ENCODE assay signal across 19 cellular contexts in the genomic region with DNA sequence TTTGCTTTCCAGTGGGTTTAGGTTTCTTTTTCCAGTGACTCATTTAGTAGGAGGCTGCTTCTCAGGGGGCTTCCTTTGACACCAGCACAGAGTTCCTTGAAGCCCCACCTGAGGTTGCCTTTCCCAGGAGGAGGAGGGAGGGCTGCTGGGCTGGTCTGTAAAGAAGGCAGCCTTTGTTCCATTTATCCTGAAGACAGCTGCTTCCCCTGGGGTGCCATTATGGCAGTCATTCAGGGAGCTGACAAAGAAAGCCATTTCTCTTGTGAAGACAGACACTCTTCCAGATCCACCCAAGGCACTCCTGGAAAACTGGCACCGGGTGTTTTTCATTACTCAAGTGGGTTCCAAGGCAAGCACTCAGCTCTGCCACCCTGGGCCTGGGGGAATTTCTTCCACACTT.
"Had no signal": no experiment of that assay in that cellular context is flagged by ENCODE, and none has a peak within 500 bp of the region (broad histone marks: within the 10 kb centered on the region; RNA-seq: fewer than 3 reads in every experiment).

No MANE protein-coding gene starts in this region.

- H3K4me3 ChIP-seq: coronary artery, esophagus muscularis mucosa, gastrocnemius medialis, left ventricle myocardium inferior, lower lobe of right lung, psoas muscle, sigmoid colon, skin epidermis, suprapubic skin, thyroid gland, upper lobe of left lung, uterus had no signal

- H3K36me3 ChIP-seq: esophagus muscularis mucosa, gastrocnemius medialis, lower lobe of right lung, neutrophil, sigmoid colon, suprapubic skin, thyroid gland, upper lobe of left lung, uterus had no signal

- ATAC-seq: gastrocnemius medialis; lower lobe of right lung; natural killer cell treated with Interleukin-12 subunit alpha and Interleukin-12 subunit beta and Interleukin-15 and Interleukin-18, amount 100 ng/mL, for 72 hours; psoas muscle had no signal

- H3K27me3 ChIP-seq: esophagus muscularis mucosa, gastrocnemius medialis, neutrophil, sigmoid colon, suprapubic skin, thyroid gland, upper lobe of left lung, uterus had no signal

- H3K4me1 ChIP-seq: uterus had no signal

- H3K27ac ChIP-seq: coronary artery, esophagus muscularis mucosa, gastrocnemius medialis, left ventricle myocardium inferior, lower lobe of right lung, neutrophil, psoas muscle, sigmoid colon, skin epidermis, suprapubic skin, thyroid gland, upper lobe of left lung, uterus had no signal

- DNase-seq: effector CD8-positive, alpha-beta T cell; gastrocnemius medialis; left ventricle myocardium inferior; lower lobe of right lung; psoas muscle; retina; sigmoid colon; stimulated activated CD4-positive, alpha-beta T cell treated with anti-CD3 and anti-CD28 coated beads, Interleukin-2, amount 100 ng/mL, for 24 hours; stimulated activated CD4-positive, alpha-beta T cell treated with anti-CD3 and anti-CD28 coated beads, Interleukin-4, amount 100 ng/mL, for 4 hours; stimulated activated naive CD4-positive, alpha-beta T cell; thyroid gland; upper lobe of left lung; uterus had no signal

- H3K9me3 ChIP-seq: esophagus muscularis mucosa, gastrocnemius medialis, left ventricle myocardium inferior, lower lobe of right lung, psoas muscle, sigmoid colon, suprapubic skin, thyroid gland, upper lobe of left lung, uterus had no signal
